Comparison of ENCODE assay signal across 8 cellular contexts in genomic region chr6:10837997-10838793, GRCh38. TPM values are rescaled to one million over a fixed set of nuclear protein-coding genes. Genes with fewer than 3 reads are reported as not detected.
DNase-seq lines count a peak whose midpoint lies in the region; ATAC-seq, FAIRE-seq and TF ChIP-seq lines count a peak whose summit lies in the region.

MAK (minus strand) TSS chr6:10838539; CDS start chr6:10830648, 7,891 bp downstream.

- H4K20me1 ChIP-seq in keratinocyte (ENCODE audit: control insufficient read depth, extremely low read depth, insufficient read depth, low read length), result no peaks in the 10 kb centered on the region

- H3K27me3 ChIP-seq in keratinocyte (ENCODE audit: control insufficient read depth, extremely low read depth, insufficient read depth, low read length), result peaks cover 20% of the 10 kb centered on the region

- peaks cover 8% of the 10 kb centered on the region for H3K36me3 Mint-ChIP-seq in central memory CD8-positive, alpha-beta T cell (ENCODE audit: insufficient read depth)

- ATAC-seq in GM18909 (IDR thresholded peaks at IDR 0.05; ENCODE audit: poor library complexity, unreplicated experiment), result peak; percentile 85
- ATAC-seq in HG03139 (IDR thresholded peaks at IDR 0.05; ENCODE audit: unreplicated experiment), result peak; percentile 74
- ATAC-seq in central memory CD8-positive, alpha-beta T cell (replicated peaks; ENCODE audit: extremely low read depth, poor library complexity, severe bottlenecking), result peak; percentile 92

- H3K9me3 Mint-ChIP-seq in central memory CD8-positive, alpha-beta T cell, result no peaks in the 10 kb centered on the region

- peaks cover 3% of the 10 kb centered on the region for H3K4me1 ChIP-seq in keratinocyte (ENCODE audit: control insufficient read depth, extremely low read depth, insufficient read depth, low read length)

- DNase-seq in AG08395 (ENCODE audit: low spot score) (peak; percentile 90), NCI-H2227 (lab: John Stamatoyannopoulos, UW; ENCODE audit: unreplicated experiment) (peak; percentile 94), keratinocyte (ENCODE audit: low read depth, low spot score) (peak; percentile 21)
- peak; percentile 68 to 77 (median 72) for DNase-seq in activated CD4-positive, CD25-positive, alpha-beta regulatory T cell (lab: John Stamatoyannopoulos, UW)
- DNase-seq in central memory CD8-positive, alpha-beta T cell (ENCODE audit: low spot score in 2 of 2), result peak; percentile 77 to 86
- peak; percentile 74 to 79 (median 78) for DNase-seq in stimulated activated CD4-positive, alpha-beta T cell treated with anti-CD3 and anti-CD28 coated beads, Interleukin-12 subunit alpha, Interleukin-12 subunit beta, amount 100 ng/mL, for 48 hours (ENCODE audit: low read depth in 2 of 3, low spot score in 1 of 3)

- no peaks in the 10 kb centered on the region for H3K9me1 ChIP-seq in keratinocyte (ENCODE audit: control insufficient read depth, extremely low read depth, insufficient read depth, low read length)

- peak within 1 kb of the TSS; percentile 72 for H3K27ac Mint-ChIP-seq in central memory CD8-positive, alpha-beta T cell (ENCODE audit: low read depth)

- H3K4me3 Mint-ChIP-seq in central memory CD8-positive, alpha-beta T cell, result peak within 1 kb of the TSS; percentile 66

- no peaks in the 10 kb centered on the region for H3K79me2 ChIP-seq in keratinocyte (ENCODE audit: control insufficient read depth, insufficient read depth, low read length)

- no peak for TF ChIP-seq CTCF in keratinocyte (optimal IDR thresholded peaks at IDR 0.05 in 1 of 3, IDR thresholded peaks at IDR 0.05 in 1 of 3, conservative IDR thresholded peaks at IDR 0.05 in 1 of 3; ENCODE audit: extremely low read depth in 1 of 3, insufficient read depth in 2 of 3, low read length in 3 of 3)

- dilution Hi-C loops in keratinocyte (cut with MboI; ENCODE audit: extremely low pct_ligation_motif_present, low sequenced_read_pairs), result no loop called here

- H3K4me1 Mint-ChIP-seq in central memory CD8-positive, alpha-beta T cell, result peaks cover 22% of the 10 kb centered on the region

- H3K4me3 ChIP-seq in keratinocyte (ENCODE audit: control insufficient read depth in 2 of 3, extremely low read depth in 1 of 3, insufficient read depth in 2 of 3, low read depth in 1 of 3, low read length in 3 of 3), result peak within 1 kb of the TSS; percentile 64 to 85 (median 77)

- no peaks in the 10 kb centered on the region for H3K36me3 ChIP-seq in keratinocyte (ENCODE audit: control insufficient read depth in 2 of 2, extremely low read depth in 1 of 2, insufficient read depth in 2 of 2, low read length in 2 of 2)

- H3K27ac ChIP-seq in keratinocyte (ENCODE audit: control insufficient read depth, insufficient read depth, low read length), result peak within 1 kb of the TSS; percentile 21

- peak; percentile 57 for FAIRE-seq in keratinocyte (lab: Jason Lieb, UNC)

- H3K9ac ChIP-seq in keratinocyte (ENCODE audit: control insufficient read depth, extremely low read depth, insufficient read depth, low read length), result peak within 1 kb of the TSS; percentile 82

- no peaks in the 10 kb centered on the region for H3K9me3 ChIP-seq in keratinocyte (ENCODE audit: control insufficient read depth, low read depth, low read length)

- H3K27me3 Mint-ChIP-seq in central memory CD8-positive, alpha-beta T cell, result peaks cover 87% of the 10 kb centered on the region

- H2AFZ ChIP-seq in keratinocyte (ENCODE audit: control insufficient read depth, low read length), result peak within 1 kb of the TSS; percentile 68

- peak within 1 kb of the TSS; percentile 99 for H3K4me2 ChIP-seq in keratinocyte (ENCODE audit: control insufficient read depth, extremely low read depth, insufficient read depth, low read depth, low read length)

RNA-seq across cellular contexts. Expression of gene MAK, which starts in this region (rescaled TPM):
- polyA plus RNA-seq in keratinocyte, result 0.02 to 0.03 TPM in 2 of 3 replicates, not detected in the other
- polyA plus RNA-seq in keratinocyte (2011; ENCODE audit: low read depth), result not detected
- not detected in 2 replicates for polyA plus RNA-seq in keratinocyte (2011; cell fraction: cytosol; rRNA removed)
- not detected in 2 replicates for polyA plus RNA-seq in keratinocyte (2011; cell fraction: nucleus; rRNA removed)
- polyA plus RNA-seq in keratinocyte (2012; ENCODE audit: low replicate concordance), result 0.11 TPM in 1 of 2 replicates, not detected in the other
- polyA minus RNA-seq in keratinocyte, result not detected in 3 replicates
- polyA minus RNA-seq in keratinocyte (2011; cell fraction: cytosol; rRNA and poly(A)+ RNA removed), result not detected
- polyA minus RNA-seq in keratinocyte (2011; cell fraction: nucleus; rRNA and poly(A)+ RNA removed), result not detected in 2 replicates

Comparison
In these comparisons a context has a peak if more than half of its experiments do, and no peak if none do; other contexts are left out.
1. Peak in every context shown above with its lines: DNase-seq, ATAC-seq, H3K4me3 ChIP-seq and H3K27ac ChIP-seq.
2. Peak in DNase-seq, H3K4me3 ChIP-seq, H3K27ac ChIP-seq, H3K9ac ChIP-seq and H3K4me2 ChIP-seq in keratinocyte; RNA of the gene not detected or under 1 TPM.
3. DNase-seq: peak in every context shown above with its lines; median percentile 94 in NCI-H2227; 90 in AG08395; 82 in central memory CD8-positive, alpha-beta T cell; 78 in stimulated activated CD4-positive, alpha-beta T cell treated with anti-CD3 and anti-CD28 coated beads, Interleukin-12 subunit alpha, Interleukin-12 subunit beta, amount 100 ng/mL, for 48 hours; 72 in activated CD4-positive, CD25-positive, alpha-beta regulatory T cell; 21 in keratinocyte.